ENCODE assay signal across 21 cellular contexts in genomic region chr2:45988879-45989278, GRCh38.
DNase-seq lines count a peak whose midpoint lies in the region; ATAC-seq and TF ChIP-seq lines count a peak whose summit lies in the region.
"Had no signal": no experiment of that assay in that cellular context is flagged by ENCODE, and none has a peak within 500 bp of the region (broad histone marks: within the 10 kb centered on the region; RNA-seq: fewer than 3 reads in every experiment).

No MANE protein-coding gene starts in this region.

- no peak for ATAC-seq in T-helper 17 cell
- ATAC-seq: SK-N-SH treated with all-trans-retinoic acid at 6 μM for 48 hours had no signal

- H3K79me1 ChIP-seq in neuronal stem cell (ENCODE audit: low read depth, low read length), result no peaks in the 10 kb centered on the region

- H3K36me3 Mint-ChIP-seq in T-helper 17 cell (ENCODE audit: low read depth), result peaks cover 12% of the 10 kb centered on the region

- no peak overlapping the region for H3K27ac ChIP-seq in neuronal stem cell (replicated peaks; ENCODE audit: low read length)
- H3K27ac ChIP-seq: 22Rv1 had no signal

- peaks cover 2 to 7% of the 10 kb centered on the region in 2 donors for H3K4me1 ChIP-seq in neuronal stem cell (ENCODE audit: control insufficient read depth in 2 of 2, insufficient read depth in 1 of 2, low read depth in 1 of 2, low read length in 2 of 2)

- WGBS in neuronal stem cell (ENCODE audit: extremely low coverage in 2 of 2, insufficient read length in 2 of 2, insufficient replicate concordance in 1 of 2), 2 donors, result no CpG with 5 or more reads among the region's 7 CpGs

- H3K4me2 ChIP-seq in neuronal stem cell (ENCODE audit: insufficient read depth, low read length, poor library complexity, severe bottlenecking), result no peak overlapping the region

- H3K27me3 ChIP-seq in neuronal stem cell (ENCODE audit: control insufficient read depth in 3 of 3, insufficient read depth in 3 of 3, low read depth in 1 of 3, low read length in 3 of 3), result no peaks in the 10 kb centered on the region

- H3K4ac ChIP-seq in neuronal stem cell (ENCODE audit: low read length), result no peak overlapping the region

- no peak overlapping the region for H2BK15ac ChIP-seq in neuronal stem cell (ENCODE audit: low read length)

- no peak overlapping the region for H2AFZ ChIP-seq in neuronal stem cell (ENCODE audit: low read length)

- peak overlapping the region; percentile 45 for H3K27ac Mint-ChIP-seq in T-helper 17 cell
- H3K27ac Mint-ChIP-seq: CD14-positive monocyte, H9, IgD-negative memory B cell had no signal

- no peaks in the 10 kb centered on the region for H3K9me3 ChIP-seq in T-helper 17 cell (ENCODE audit: control insufficient read depth, low read length, poor library complexity, severe bottlenecking)
- no peaks in the 10 kb centered on the region for H3K9me3 ChIP-seq in neuronal stem cell (replicated peaks in 1 of 2; ENCODE audit: control insufficient read depth in 2 of 2, insufficient read depth in 1 of 2, low read depth in 1 of 2, low read length in 2 of 2)

- no peak overlapping the region for H2BK120ac ChIP-seq in neuronal stem cell (ENCODE audit: low read depth, low read length)

- H2AK5ac ChIP-seq in neuronal stem cell (ENCODE audit: low read depth, low read length), result peak overlapping the region; percentile 6

- H3K27me3 Mint-ChIP-seq in T-helper 17 cell, result no peaks in the 10 kb centered on the region
- H3K27me3 Mint-ChIP-seq: IgD-negative memory B cell had no signal

- H2BK5ac ChIP-seq in neuronal stem cell (ENCODE audit: low read length), result no peak overlapping the region

- TF ChIP-seq CTCF in GM10248 (IDR thresholded peaks at IDR 0.05; ENCODE audit: control extremely low read depth, extremely low read depth, low read depth, missing control alignments), result no peak

- no peak overlapping the region for H2BK12ac ChIP-seq in neuronal stem cell (ENCODE audit: low read length)

- H3K36me3 ChIP-seq in neuronal stem cell (replicated peaks in 1 of 2; ENCODE audit: control insufficient read depth in 2 of 2, insufficient read depth in 2 of 2, low read length in 2 of 2), result peaks cover 0 to 6% of the 10 kb centered on the region in 2 donors

- no peak overlapping the region for H3K4me3 ChIP-seq in neuronal stem cell (ENCODE audit: low read length in 2 of 2)

- no peak overlapping the region for H3K4me3 Mint-ChIP-seq in T-helper 17 cell
- H3K4me3 Mint-ChIP-seq: CD14-positive monocyte, H9, IgD-negative memory B cell had no signal

- peak; percentile 25 for DNase-seq in DMS53 (lab: John Stamatoyannopoulos, UW)
- no peak for DNase-seq in DMS53 treated with DMSO at 0.1 percent for 48 hours (lab: John Stamatoyannopoulos, UW; ENCODE audit: unreplicated experiment)
- DNase-seq in NCI-H2107 (lab: John Stamatoyannopoulos, UW), result peak; percentile 44
- no peak for DNase-seq in T-helper 17 cell
- no peak for DNase-seq in neuronal stem cell (ENCODE audit: low spot score)
- DNase-seq in RKO (ENCODE audit: low spot score), result no peak
- no peak for DNase-seq in EL
- DNase-seq in GM10248 (ENCODE audit: extremely low spot score), result no peak
- DNase-seq: AML-193, COR-L47, DMS 273 treated with DMSO at 0.1 percent for 48 hours, H9, Karpas-422, NCI-H2081, NCI-H446, NCI-H748 treated with DMSO at 0.1 percent for 48 hours, OCI-M1 had no signal

- no peak overlapping the region for H4K8ac ChIP-seq in neuronal stem cell (ENCODE audit: low read depth, low read length)

- POLR2A ChIA-PET in GM10248 (lab: Yijun Ruan, JAX), result no interaction called here

- no peak overlapping the region for H3K9ac ChIP-seq in neuronal stem cell (ENCODE audit: low read depth, low read length, poor library complexity)

- H3K4me1 Mint-ChIP-seq in T-helper 17 cell, result peaks cover 11% of the 10 kb centered on the region

- H3K23ac ChIP-seq in neuronal stem cell (ENCODE audit: low read depth, low read length, poor library complexity), result no peak overlapping the region

- H4K91ac ChIP-seq in neuronal stem cell (ENCODE audit: low read depth, low read length, poor library complexity), result no peak overlapping the region

- H3K18ac ChIP-seq in neuronal stem cell (ENCODE audit: low read length), result no peak overlapping the region

- no peak overlapping the region for H3K14ac ChIP-seq in neuronal stem cell (ENCODE audit: low read length)

- CTCF ChIA-PET in GM10248 (lab: Yijun Ruan, JAX), result interaction anchor here (1.0 kb wide), 1 partner anchor 11 kb away, joined by 3 read pairs; no protein-coding TSS in a partner anchor

Comparison
In these comparisons a context has a peak if more than half of its experiments do, and no peak if none do; other contexts are left out.
1. DNase-seq: peak in DMS53 (single experiment) and NCI-H2107 (single experiment); none in DMS53 treated with DMSO at 0.1 percent for 48 hours (single experiment), T-helper 17 cell (0 of 3), neuronal stem cell (single experiment), RKO (single experiment), EL (single experiment) and GM10248 (single experiment).